Comparison of ENCODE assay signal across 1 cellular context in the genomic region with DNA sequence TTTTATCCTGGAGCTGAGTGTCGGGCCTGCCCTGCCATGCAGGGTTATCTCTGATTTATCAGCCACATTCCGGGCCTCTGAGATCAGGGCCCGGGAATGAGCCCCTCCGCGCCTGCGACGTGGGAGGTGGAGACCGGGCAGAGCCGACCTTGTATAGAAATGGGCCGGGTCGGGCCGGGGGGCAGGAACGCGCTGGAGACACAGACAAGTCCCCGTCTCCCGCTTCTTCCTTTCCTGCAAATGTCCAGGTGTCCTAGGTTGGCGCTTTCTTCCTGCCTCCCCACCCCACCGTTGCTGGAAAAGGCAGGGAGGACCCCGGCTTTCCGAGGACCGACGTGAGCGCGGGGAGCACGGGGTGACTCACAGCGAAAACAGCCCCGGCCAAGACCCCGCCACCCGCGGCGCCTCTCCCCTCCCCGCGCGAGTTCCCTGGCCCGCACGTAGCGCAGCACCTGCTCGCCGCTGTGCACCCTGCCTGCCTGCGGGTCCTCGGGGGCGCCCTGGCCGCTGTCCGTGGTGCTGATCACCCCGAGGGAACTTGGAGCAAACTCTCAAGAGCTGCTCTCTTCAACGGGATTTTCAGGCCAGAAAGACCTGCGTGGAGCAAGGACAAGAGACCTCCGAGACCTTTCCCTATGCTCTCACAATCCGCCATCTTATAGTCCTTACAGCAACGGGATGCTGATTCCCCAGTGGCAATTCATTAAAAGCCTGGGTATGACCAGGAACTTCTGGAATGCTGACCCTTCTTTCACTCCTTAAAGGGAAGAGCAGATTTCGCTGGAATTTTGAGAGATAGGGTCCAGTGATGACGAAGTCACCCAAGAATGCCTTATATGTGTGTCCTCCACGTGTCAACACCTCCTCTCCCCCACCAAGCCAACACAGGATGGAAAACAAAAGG.
A peak's percentile ranks its signal among the peaks of the same experiment; 100 is the strongest.
TF ChIP-seq lines count a peak whose summit lies in the region.

No MANE protein-coding gene starts in this region.

TF ChIP-seq in K562, 482 proteins besides CTCF, POLR2A, EP300 and RAD21 (continued from another document):
- no peak for TF ChIP-seq CC2D1A (IDR thresholded peaks at IDR 0.05)
- no peak for TF ChIP-seq NR2F6 (CRISPR knock-in tag; IDR thresholded peaks at IDR 0.05)
- no peak for TF ChIP-seq TAF1 (IDR thresholded peaks at IDR 0.05; ENCODE audit: control insufficient read depth, extremely low read depth, insufficient read depth, low read length, severe bottlenecking)
- no peak for TF ChIP-seq POLR3G (IDR thresholded peaks at IDR 0.05; ENCODE audit: extremely low read depth, insufficient read length, insufficient replicate concordance)
- 0 out of 2 replicates have a peak, but pooled peaks have one; percentile 83 for TF ChIP-seq IRF2 (CRISPR knock-in tag; IDR thresholded peaks at IDR 0.05)
- TF ChIP-seq NRF1 (conservative IDR thresholded peaks at IDR 0.05 in 1 of 2, IDR thresholded peaks at IDR 0.05 in 1 of 2) = 0 out of 4 replicates have a peak, but pooled peaks of 1 of the 2 experiments have one; percentile 20
- TF ChIP-seq, protein P1, sequence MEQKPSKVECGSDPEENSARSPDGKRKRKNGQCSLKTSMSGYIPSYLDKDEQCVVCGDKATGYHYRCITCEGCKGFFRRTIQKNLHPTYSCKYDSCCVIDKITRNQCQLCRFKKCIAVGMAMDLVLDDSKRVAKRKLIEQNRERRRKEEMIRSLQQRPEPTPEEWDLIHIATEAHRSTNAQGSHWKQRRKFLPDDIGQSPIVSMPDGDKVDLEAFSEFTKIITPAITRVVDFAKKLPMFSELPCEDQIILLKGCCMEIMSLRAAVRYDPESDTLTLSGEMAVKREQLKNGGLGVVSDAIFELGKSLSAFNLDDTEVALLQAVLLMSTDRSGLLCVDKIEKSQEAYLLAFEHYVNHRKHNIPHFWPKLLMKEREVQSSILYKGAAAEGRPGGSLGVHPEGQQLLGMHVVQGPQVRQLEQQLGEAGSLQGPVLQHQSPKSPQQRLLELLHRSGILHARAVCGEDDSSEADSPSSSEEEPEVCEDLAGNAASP (IDR thresholded peaks at IDR 0.05) = no peak
- TF ChIP-seq MYNN (IDR thresholded peaks at IDR 0.05) = peak; percentile 15; the same call in 1 of the 2 replicates
- peak; percentile 76 for TF ChIP-seq MYNN (CRISPR knock-in tag; IDR thresholded peaks at IDR 0.05)
- TF ChIP-seq ZNF217 (CRISPR knock-in tag; IDR thresholded peaks at IDR 0.05) = no peak
- TF ChIP-seq TGIF2 (CRISPR knock-in tag; IDR thresholded peaks at IDR 0.05) = peak; percentile 98
- peak in 1 of 2 experiments; percentile 77; a peak in 1 of 4 replicates for TF ChIP-seq FOXA3 (CRISPR knock-in tag; conservative IDR thresholded peaks at IDR 0.05 in 1 of 2, IDR thresholded peaks at IDR 0.05 in 1 of 2)
TF ChIP-seq in K562: peak in this region for 117.
